Comparison of ENCODE assay signal across 1 cellular context in the genomic region with DNA sequence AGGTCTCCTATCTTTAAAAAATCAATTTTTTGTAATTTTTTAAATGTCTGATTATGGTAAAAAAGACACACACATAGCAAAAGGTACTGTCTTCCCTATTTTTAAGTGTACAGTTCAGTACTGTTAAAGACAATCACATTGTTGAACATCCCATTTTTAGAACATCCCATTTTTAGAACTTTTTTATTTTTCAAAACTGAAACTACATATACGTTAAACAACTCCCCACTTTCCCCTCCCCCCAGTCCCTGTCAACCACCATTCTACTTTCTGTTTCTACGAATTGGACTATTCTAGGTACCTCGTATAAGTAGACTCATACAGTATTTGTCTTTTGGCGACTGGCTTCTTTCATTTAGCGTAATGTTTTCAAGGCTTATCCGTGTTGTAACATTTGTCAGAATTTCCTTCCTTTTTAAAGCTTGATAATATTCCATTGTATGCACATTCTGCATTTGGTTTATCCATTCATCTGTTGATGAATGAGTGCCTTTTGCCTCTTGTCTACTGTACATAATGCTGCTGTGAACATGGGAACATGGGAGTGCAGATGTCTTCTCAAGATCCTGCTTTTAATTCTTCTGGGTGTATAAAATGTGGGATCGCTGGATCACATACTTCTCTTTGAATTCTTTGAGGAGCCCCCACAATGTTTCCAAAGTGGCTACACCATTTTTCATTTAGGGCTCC.
TF ChIP-seq lines count a peak whose summit lies in the region.

No MANE protein-coding gene starts in this region.

TF ChIP-seq in GM12878, 131 proteins besides CTCF, POLR2A, EP300 and RAD21 (continued from another document and continues in another):
- TF ChIP-seq, protein P1, sequence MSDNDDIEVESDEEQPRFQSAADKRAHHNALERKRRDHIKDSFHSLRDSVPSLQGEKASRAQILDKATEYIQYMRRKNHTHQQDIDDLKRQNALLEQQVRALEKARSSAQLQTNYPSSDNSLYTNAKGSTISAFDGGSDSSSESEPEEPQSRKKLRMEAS (IDR thresholded peaks at IDR 0.05; ENCODE audit: low read depth, low read length) = no peak
- TF ChIP-seq SREBF2 (IDR thresholded peaks at IDR 0.05; ENCODE audit: low read length) (no peak), YY1 (IDR thresholded peaks at IDR 0.05; ENCODE audit: low read depth, low read length) (no peak), ZBED1 (IDR thresholded peaks at IDR 0.05; ENCODE audit: borderline replicate concordance) (peak; percentile 61; the same call in 1 of the 2 replicates), CHD1 (IDR thresholded peaks at IDR 0.05; ENCODE audit: low read depth, low read length) (no peak), KLF5 (IDR thresholded peaks at IDR 0.05; ENCODE audit: partially characterized antibody) (no peak), ZNF217 (IDR thresholded peaks at IDR 0.05) (0 out of 2 replicates have a peak, but pooled peaks have one; percentile 20), NFYA (IDR thresholded peaks at IDR 0.05; ENCODE audit: borderline replicate concordance, low read depth, low read length) (no peak), FOS (IDR thresholded peaks at IDR 0.05; ENCODE audit: borderline replicate concordance, extremely low read depth, insufficient read length) (no peak), MTA3 (IDR thresholded peaks at IDR 0.05; ENCODE audit: borderline replicate concordance, low read length) (0 out of 2 replicates have a peak, but pooled peaks have one; percentile 22), RBBP5 (conservative IDR thresholded peaks at IDR 0.05) (no peak), ESRRA (IDR thresholded peaks at IDR 0.05; ENCODE audit: low read length) (no peak), MEF2B (IDR thresholded peaks at IDR 0.05; ENCODE audit: partially characterized antibody, poor library complexity, severe bottlenecking) (peak; percentile 84), SMARCA5 (IDR thresholded peaks at IDR 0.05) (no peak), NFXL1 (IDR thresholded peaks at IDR 0.05; ENCODE audit: borderline replicate concordance) (no peak), CREB1 (IDR thresholded peaks at IDR 0.05; ENCODE audit: low read depth) (peak; percentile 37; the same call in 1 of the 2 replicates), GABPA (IDR thresholded peaks at IDR 0.05; ENCODE audit: low read depth) (no peak), NR2F1 (conservative IDR thresholded peaks at IDR 0.05) (no peak), SMAD1 (IDR thresholded peaks at IDR 0.05; ENCODE audit: low read depth, partially characterized antibody) (no peak), RB1 (IDR thresholded peaks at IDR 0.05; ENCODE audit: borderline replicate concordance) (no peak), RUNX3 (IDR thresholded peaks at IDR 0.05; ENCODE audit: low read length) (peak; percentile 88), TAF1 (IDR thresholded peaks at IDR 0.05; ENCODE audit: borderline replicate concordance, low read depth, low read length) (no peak)
- TF ChIP-seq, protein P2, sequence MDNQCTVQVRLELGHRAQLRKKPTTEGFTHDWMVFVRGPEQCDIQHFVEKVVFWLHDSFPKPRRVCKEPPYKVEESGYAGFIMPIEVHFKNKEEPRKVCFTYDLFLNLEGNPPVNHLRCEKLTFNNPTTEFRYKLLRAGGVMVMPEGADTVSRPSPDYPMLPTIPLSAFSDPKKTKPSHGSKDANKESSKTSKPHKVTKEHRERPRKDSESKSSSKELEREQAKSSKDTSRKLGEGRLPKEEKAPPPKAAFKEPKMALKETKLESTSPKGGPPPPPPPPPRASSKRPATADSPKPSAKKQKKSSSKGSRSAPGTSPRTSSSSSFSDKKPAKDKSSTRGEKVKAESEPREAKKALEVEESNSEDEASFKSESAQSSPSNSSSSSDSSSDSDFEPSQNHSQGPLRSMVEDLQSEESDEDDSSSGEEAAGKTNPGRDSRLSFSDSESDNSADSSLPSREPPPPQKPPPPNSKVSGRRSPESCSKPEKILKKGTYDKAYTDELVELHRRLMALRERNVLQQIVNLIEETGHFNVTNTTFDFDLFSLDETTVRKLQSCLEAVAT (IDR thresholded peaks at IDR 0.05) = 0 out of 2 replicates have a peak, but pooled peaks have one; percentile 18
- TF ChIP-seq, protein P3, sequence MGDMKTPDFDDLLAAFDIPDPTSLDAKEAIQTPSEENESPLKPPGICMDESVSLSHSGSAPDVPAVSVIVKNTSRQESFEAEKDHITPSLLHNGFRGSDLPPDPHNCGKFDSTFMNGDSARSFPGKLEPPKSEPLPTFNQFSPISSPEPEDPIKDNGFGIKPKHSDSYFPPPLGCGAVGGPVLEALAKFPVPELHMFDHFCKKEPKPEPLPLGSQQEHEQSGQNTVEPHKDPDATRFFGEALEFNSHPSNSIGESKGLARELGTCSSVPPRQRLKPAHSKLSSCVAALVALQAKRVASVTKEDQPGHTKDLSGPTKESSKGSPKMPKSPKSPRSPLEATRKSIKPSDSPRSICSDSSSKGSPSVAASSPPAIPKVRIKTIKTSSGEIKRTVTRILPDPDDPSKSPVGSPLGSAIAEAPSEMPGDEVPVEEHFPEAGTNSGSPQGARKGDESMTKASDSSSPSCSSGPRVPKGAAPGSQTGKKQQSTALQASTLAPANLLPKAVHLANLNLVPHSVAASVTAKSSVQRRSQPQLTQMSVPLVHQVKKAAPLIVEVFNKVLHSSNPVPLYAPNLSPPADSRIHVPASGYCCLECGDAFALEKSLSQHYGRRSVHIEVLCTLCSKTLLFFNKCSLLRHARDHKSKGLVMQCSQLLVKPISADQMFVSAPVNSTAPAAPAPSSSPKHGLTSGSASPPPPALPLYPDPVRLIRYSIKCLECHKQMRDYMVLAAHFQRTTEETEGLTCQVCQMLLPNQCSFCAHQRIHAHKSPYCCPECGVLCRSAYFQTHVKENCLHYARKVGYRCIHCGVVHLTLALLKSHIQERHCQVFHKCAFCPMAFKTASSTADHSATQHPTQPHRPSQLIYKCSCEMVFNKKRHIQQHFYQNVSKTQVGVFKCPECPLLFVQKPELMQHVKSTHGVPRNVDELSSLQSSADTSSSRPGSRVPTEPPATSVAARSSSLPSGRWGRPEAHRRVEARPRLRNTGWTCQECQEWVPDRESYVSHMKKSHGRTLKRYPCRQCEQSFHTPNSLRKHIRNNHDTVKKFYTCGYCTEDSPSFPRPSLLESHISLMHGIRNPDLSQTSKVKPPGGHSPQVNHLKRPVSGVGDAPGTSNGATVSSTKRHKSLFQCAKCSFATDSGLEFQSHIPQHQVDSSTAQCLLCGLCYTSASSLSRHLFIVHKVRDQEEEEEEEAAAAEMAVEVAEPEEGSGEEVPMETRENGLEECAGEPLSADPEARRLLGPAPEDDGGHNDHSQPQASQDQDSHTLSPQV (IDR thresholded peaks at IDR 0.05) = no peak
- TF ChIP-seq, protein P4, sequence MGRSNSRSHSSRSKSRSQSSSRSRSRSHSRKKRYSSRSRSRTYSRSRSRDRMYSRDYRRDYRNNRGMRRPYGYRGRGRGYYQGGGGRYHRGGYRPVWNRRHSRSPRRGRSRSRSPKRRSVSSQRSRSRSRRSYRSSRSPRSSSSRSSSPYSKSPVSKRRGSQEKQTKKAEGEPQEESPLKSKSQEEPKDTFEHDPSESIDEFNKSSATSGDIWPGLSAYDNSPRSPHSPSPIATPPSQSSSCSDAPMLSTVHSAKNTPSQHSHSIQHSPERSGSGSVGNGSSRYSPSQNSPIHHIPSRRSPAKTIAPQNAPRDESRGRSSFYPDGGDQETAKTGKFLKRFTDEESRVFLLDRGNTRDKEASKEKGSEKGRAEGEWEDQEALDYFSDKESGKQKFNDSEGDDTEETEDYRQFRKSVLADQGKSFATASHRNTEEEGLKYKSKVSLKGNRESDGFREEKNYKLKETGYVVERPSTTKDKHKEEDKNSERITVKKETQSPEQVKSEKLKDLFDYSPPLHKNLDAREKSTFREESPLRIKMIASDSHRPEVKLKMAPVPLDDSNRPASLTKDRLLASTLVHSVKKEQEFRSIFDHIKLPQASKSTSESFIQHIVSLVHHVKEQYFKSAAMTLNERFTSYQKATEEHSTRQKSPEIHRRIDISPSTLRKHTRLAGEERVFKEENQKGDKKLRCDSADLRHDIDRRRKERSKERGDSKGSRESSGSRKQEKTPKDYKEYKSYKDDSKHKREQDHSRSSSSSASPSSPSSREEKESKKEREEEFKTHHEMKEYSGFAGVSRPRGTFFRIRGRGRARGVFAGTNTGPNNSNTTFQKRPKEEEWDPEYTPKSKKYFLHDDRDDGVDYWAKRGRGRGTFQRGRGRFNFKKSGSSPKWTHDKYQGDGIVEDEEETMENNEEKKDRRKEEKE (IDR thresholded peaks at IDR 0.05) = no peak
- TF ChIP-seq, protein P5, sequence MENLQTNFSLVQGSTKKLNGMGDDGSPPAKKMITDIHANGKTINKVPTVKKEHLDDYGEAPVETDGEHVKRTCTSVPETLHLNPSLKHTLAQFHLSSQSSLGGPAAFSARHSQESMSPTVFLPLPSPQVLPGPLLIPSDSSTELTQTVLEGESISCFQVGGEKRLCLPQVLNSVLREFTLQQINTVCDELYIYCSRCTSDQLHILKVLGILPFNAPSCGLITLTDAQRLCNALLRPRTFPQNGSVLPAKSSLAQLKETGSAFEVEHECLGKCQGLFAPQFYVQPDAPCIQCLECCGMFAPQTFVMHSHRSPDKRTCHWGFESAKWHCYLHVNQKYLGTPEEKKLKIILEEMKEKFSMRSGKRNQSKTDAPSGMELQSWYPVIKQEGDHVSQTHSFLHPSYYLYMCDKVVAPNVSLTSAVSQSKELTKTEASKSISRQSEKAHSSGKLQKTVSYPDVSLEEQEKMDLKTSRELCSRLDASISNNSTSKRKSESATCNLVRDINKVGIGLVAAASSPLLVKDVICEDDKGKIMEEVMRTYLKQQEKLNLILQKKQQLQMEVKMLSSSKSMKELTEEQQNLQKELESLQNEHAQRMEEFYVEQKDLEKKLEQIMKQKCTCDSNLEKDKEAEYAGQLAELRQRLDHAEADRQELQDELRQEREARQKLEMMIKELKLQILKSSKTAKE (IDR thresholded peaks at IDR 0.05; ENCODE audit: low read depth, poor library complexity, severe bottlenecking) = peak; percentile 72
- TF ChIP-seq, protein P6, sequence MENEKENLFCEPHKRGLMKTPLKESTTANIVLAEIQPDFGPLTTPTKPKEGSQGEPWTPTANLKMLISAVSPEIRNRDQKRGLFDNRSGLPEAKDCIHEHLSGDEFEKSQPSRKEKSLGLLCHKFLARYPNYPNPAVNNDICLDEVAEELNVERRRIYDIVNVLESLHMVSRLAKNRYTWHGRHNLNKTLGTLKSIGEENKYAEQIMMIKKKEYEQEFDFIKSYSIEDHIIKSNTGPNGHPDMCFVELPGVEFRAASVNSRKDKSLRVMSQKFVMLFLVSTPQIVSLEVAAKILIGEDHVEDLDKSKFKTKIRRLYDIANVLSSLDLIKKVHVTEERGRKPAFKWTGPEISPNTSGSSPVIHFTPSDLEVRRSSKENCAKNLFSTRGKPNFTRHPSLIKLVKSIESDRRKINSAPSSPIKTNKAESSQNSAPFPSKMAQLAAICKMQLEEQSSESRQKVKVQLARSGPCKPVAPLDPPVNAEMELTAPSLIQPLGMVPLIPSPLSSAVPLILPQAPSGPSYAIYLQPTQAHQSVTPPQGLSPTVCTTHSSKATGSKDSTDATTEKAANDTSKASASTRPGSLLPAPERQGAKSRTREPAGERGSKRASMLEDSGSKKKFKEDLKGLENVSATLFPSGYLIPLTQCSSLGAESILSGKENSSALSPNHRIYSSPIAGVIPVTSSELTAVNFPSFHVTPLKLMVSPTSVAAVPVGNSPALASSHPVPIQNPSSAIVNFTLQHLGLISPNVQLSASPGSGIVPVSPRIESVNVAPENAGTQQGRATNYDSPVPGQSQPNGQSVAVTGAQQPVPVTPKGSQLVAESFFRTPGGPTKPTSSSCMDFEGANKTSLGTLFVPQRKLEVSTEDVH (IDR thresholded peaks at IDR 0.05; ENCODE audit: low read depth, partially characterized antibody) = no peak
- TF ChIP-seq, protein P7, sequence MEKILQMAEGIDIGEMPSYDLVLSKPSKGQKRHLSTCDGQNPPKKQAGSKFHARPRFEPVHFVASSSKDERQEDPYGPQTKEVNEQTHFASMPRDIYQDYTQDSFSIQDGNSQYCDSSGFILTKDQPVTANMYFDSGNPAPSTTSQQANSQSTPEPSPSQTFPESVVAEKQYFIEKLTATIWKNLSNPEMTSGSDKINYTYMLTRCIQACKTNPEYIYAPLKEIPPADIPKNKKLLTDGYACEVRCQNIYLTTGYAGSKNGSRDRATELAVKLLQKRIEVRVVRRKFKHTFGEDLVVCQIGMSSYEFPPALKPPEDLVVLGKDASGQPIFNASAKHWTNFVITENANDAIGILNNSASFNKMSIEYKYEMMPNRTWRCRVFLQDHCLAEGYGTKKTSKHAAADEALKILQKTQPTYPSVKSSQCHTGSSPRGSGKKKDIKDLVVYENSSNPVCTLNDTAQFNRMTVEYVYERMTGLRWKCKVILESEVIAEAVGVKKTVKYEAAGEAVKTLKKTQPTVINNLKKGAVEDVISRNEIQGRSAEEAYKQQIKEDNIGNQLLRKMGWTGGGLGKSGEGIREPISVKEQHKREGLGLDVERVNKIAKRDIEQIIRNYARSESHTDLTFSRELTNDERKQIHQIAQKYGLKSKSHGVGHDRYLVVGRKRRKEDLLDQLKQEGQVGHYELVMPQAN (conservative IDR thresholded peaks at IDR 0.05) = no peak
- TF ChIP-seq, protein P8, sequence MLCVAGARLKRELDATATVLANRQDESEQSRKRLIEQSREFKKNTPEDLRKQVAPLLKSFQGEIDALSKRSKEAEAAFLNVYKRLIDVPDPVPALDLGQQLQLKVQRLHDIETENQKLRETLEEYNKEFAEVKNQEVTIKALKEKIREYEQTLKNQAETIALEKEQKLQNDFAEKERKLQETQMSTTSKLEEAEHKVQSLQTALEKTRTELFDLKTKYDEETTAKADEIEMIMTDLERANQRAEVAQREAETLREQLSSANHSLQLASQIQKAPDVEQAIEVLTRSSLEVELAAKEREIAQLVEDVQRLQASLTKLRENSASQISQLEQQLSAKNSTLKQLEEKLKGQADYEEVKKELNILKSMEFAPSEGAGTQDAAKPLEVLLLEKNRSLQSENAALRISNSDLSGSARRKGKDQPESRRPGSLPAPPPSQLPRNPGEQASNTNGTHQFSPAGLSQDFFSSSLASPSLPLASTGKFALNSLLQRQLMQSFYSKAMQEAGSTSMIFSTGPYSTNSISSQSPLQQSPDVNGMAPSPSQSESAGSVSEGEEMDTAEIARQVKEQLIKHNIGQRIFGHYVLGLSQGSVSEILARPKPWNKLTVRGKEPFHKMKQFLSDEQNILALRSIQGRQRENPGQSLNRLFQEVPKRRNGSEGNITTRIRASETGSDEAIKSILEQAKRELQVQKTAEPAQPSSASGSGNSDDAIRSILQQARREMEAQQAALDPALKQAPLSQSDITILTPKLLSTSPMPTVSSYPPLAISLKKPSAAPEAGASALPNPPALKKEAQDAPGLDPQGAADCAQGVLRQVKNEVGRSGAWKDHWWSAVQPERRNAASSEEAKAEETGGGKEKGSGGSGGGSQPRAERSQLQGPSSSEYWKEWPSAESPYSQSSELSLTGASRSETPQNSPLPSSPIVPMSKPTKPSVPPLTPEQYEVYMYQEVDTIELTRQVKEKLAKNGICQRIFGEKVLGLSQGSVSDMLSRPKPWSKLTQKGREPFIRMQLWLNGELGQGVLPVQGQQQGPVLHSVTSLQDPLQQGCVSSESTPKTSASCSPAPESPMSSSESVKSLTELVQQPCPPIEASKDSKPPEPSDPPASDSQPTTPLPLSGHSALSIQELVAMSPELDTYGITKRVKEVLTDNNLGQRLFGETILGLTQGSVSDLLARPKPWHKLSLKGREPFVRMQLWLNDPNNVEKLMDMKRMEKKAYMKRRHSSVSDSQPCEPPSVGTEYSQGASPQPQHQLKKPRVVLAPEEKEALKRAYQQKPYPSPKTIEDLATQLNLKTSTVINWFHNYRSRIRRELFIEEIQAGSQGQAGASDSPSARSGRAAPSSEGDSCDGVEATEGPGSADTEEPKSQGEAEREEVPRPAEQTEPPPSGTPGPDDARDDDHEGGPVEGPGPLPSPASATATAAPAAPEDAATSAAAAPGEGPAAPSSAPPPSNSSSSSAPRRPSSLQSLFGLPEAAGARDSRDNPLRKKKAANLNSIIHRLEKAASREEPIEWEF (IDR thresholded peaks at IDR 0.05; ENCODE audit: insufficient replicate concordance, low read depth, low read length) = no peak
